ENCODE assay signal across 8 cellular contexts in genomic region chr2:54724560-54725342, GRCh38. TPM values are rescaled to one million over a fixed set of nuclear protein-coding genes. Genes with fewer than 3 reads are reported as not detected.
DNase-seq lines count a peak whose midpoint lies in the region; ATAC-seq and TF ChIP-seq lines count a peak whose summit lies in the region.

No MANE protein-coding gene starts in this region.

- H3K9me3 ChIP-seq in BLaER1: no peaks in the 10 kb centered on the region
- no peaks in the 10 kb centered on the region for H3K9me3 ChIP-seq in H9 (ENCODE audit: control insufficient read depth, low read depth, low read length)
- no peaks in the 10 kb centered on the region for H3K9me3 ChIP-seq in upper lobe of right lung

- no peak overlapping the region for H2AFZ ChIP-seq in H9 (ENCODE audit: low read length)

- no peaks in the 10 kb centered on the region for H3K79me1 ChIP-seq in H9 (ENCODE audit: insufficient read depth, low read depth, low read length, poor library complexity, severe bottlenecking)

- H3K14ac ChIP-seq in H9 (ENCODE audit: insufficient read depth, low read length): no peak overlapping the region

- H3K4me3 Mint-ChIP-seq in H9 (peak overlapping the region; percentile 91 to 93), mesothelial cell of epicardium (peak overlapping the region; percentile 78)

- no CpG with 5 or more reads among the region's 87 CpGs for WGBS in H9 (ENCODE audit: extremely low coverage, insufficient read length, low lambda C conversion rate)

- no peak overlapping the region for H3K56ac ChIP-seq in H9 (ENCODE audit: insufficient read length, low read depth, low read length)

- H3K4me2 ChIP-seq in BLaER1 (peak overlapping the region; percentile 90), H9 (ENCODE audit: insufficient read depth, insufficient read length, low read length) (peak overlapping the region; percentile 97)

- H2BK5ac ChIP-seq in H9 (ENCODE audit: insufficient read length, low read length): no peak overlapping the region

- H3K79me2 ChIP-seq in H9 (ENCODE audit: insufficient read depth, low read length): no peaks in the 10 kb centered on the region

- H3K27ac Mint-ChIP-seq in H9 (no peak overlapping the region), mesothelial cell of epicardium (no peak overlapping the region)

- intact Hi-C loops in upper lobe of right lung (cut with DNase I): no loop called here

- H3K4me1 ChIP-seq in BLaER1 (peaks cover 20% of the 10 kb centered on the region), H9 (ENCODE audit: insufficient read depth, low read length) (no peaks in the 10 kb centered on the region), upper lobe of right lung (peaks cover 14% of the 10 kb centered on the region)

- H3T11ph ChIP-seq in H9 (ENCODE audit: low read length): no peak overlapping the region

- H3K27me3 Mint-ChIP-seq in H9 (ENCODE audit: low read depth) (peaks cover 57% of the 10 kb centered on the region), mesothelial cell of epicardium (ENCODE audit: low read depth) (peaks cover 61% of the 10 kb centered on the region)

- H2BK20ac ChIP-seq in H9 (ENCODE audit: low read depth, low read length, poor library complexity, severe bottlenecking): no peak overlapping the region

- H4K5ac ChIP-seq in H9 (ENCODE audit: insufficient read length, low read depth, low read length): no peak overlapping the region

- no peak overlapping the region for H2BK120ac ChIP-seq in H9 (ENCODE audit: low read depth, low read length, poor library complexity, severe bottlenecking)

- peaks cover 10 to 14% of the 10 kb centered on the region in 2 experiments for H3K4me1 Mint-ChIP-seq in H9
- H3K4me1 Mint-ChIP-seq in mesothelial cell of epicardium: peaks cover 18% of the 10 kb centered on the region

- H3K36me3 Mint-ChIP-seq in H9 (ENCODE audit: insufficient read depth in 1 of 3, low read depth in 3 of 3) (peaks cover 0 to 2% (median 0%) of the 10 kb centered on the region in 3 experiments; a peak in 1 of 7 replicates), mesothelial cell of epicardium (no peaks in the 10 kb centered on the region)

- H4K20me1 ChIP-seq in BLaER1 (peaks cover 21% of the 10 kb centered on the region), H9 (ENCODE audit: control insufficient read depth, insufficient read depth, insufficient read length) (no peaks in the 10 kb centered on the region)

- DNase-seq in H9 (peak; percentile 42), T-helper 2 cell (peak in 4 of 5 experiments; percentile 12 to 48 (median 20)), ecto neural progenitor cell (ENCODE audit: low spot score) (peak; percentile 76), mesothelial cell of epicardium (ENCODE audit: low spot score in 2 of 2, unreplicated experiment in 2 of 2) (peak; percentile 31 to 63), upper lobe of right lung (peak; percentile 67)

- ATAC-seq in upper lobe of right lung: no peak
- ATAC-seq in HG03135 (IDR thresholded peaks at IDR 0.05; ENCODE audit: unreplicated experiment): no peak
- ATAC-seq in HG02840 (IDR thresholded peaks at IDR 0.05; ENCODE audit: low FRiP score, unreplicated experiment): no peak

- H3K27me3 ChIP-seq in BLaER1: peaks cover 50% of the 10 kb centered on the region
- H3K27me3 ChIP-seq in H9 (ENCODE audit: insufficient read depth, low read length): peaks cover 25% of the 10 kb centered on the region
- H3K27me3 ChIP-seq in upper lobe of right lung: peaks cover 20% of the 10 kb centered on the region

- TF ChIP-seq CTCF in H9 (conservative IDR thresholded peaks at IDR 0.05) (no peak), mesothelial cell of epicardium (IDR thresholded peaks at IDR 0.05; ENCODE audit: unreplicated experiment) (no peak), upper lobe of right lung (IDR thresholded peaks at IDR 0.05) (no peak)

- H3K36me3 ChIP-seq in BLaER1 (no peaks in the 10 kb centered on the region), upper lobe of right lung (no peaks in the 10 kb centered on the region)

- no peak overlapping the region for H3K23ac ChIP-seq in H9 (ENCODE audit: insufficient read length, low read depth, low read length)

- no peak overlapping the region for H4K8ac ChIP-seq in H9 (replicated peaks; ENCODE audit: insufficient read length, low read depth, low read length)

- H3K27ac ChIP-seq in BLaER1 (no peak overlapping the region), H9 (ENCODE audit: insufficient read length, low read depth, low read length) (no peak overlapping the region), upper lobe of right lung (no peak overlapping the region)

- H3K18ac ChIP-seq in H9 (ENCODE audit: insufficient read length, low read depth, low read length): no peak overlapping the region

- H3K4me3 ChIP-seq in BLaER1: peak overlapping the region; percentile 75
- peak overlapping the region; percentile 84 for H3K4me3 ChIP-seq in upper lobe of right lung

- peaks cover 20% of the 10 kb centered on the region for H3K23me2 ChIP-seq in H9 (ENCODE audit: insufficient read length, low read depth, low read length, poor library complexity, severe bottlenecking)

- H4K91ac ChIP-seq in H9 (ENCODE audit: insufficient read length, low read depth, low read length): no peak overlapping the region

- no peak overlapping the region for H2BK15ac ChIP-seq in H9 (ENCODE audit: low read depth, low read length)

- no peak overlapping the region for H2AK5ac ChIP-seq in H9 (ENCODE audit: insufficient read length, low read length)

- H3K4ac ChIP-seq in H9 (ENCODE audit: low read depth, low read length): no peak overlapping the region

- H3K9ac ChIP-seq in BLaER1: peak overlapping the region; percentile 49; the same call in 1 of the 2 replicates
- H3K9ac ChIP-seq in H9 (ENCODE audit: extremely low read depth, insufficient read length, low read length): no peak overlapping the region

- H3K9me3 Mint-ChIP-seq in H9: no peaks in the 10 kb centered on the region; a peak in 1 of 5 replicates
- no peaks in the 10 kb centered on the region for H3K9me3 Mint-ChIP-seq in mesothelial cell of epicardium

- no peak overlapping the region for H2BK12ac ChIP-seq in H9 (ENCODE audit: insufficient read length, low read depth, low read length)

RNA-seq across cellular contexts. Expression of gene EML6, which starts 1.3 kb away (rescaled TPM):
- total RNA-seq in H9 (2021): 0.64 and 1.5 TPM in 2 replicates
- 0.93 to 2.3 TPM (median 2.1 TPM) in 3 replicates for total RNA-seq in mesothelial cell of epicardium
- total RNA-seq in upper lobe of right lung: 1.4 TPM

Comparison
In these comparisons a context has a peak if more than half of its experiments do, and no peak if none do; other contexts are left out.
1. DNase-seq: peak in every context shown above with its lines; median percentile 76 in ecto neural progenitor cell; 67 in upper lobe of right lung; 47 in mesothelial cell of epicardium; 42 in H9; 20 in T-helper 2 cell.